Comparison of ENCODE assay signal across 1 cellular context in genomic region chr11:14764213-14764898, GRCh38.
TF ChIP-seq lines count a peak whose summit lies in the region.

No MANE protein-coding gene starts in this region.

TF ChIP-seq in K562, 482 proteins besides CTCF, POLR2A, EP300 and RAD21 (continued from another document):
- TF ChIP-seq CHD4 (IDR thresholded peaks at IDR 0.05; ENCODE audit: insufficient read depth, insufficient replicate concordance, low read depth, low read length, poor library complexity, severe bottlenecking) (peak; percentile 77), ADNP (tag; IDR thresholded peaks at IDR 0.05) (peak; percentile 62; the same call in 1 of the 2 replicates), CBX1 (IDR thresholded peaks at IDR 0.05; ENCODE audit: low read depth) (no peak), ZNF316 (IDR thresholded peaks at IDR 0.05) (0 out of 2 replicates have a peak, but pooled peaks have one; percentile 31), SMARCA5 (IDR thresholded peaks at IDR 0.05) (0 out of 2 replicates have a peak, but pooled peaks have one; percentile 8), BCOR (IDR thresholded peaks at IDR 0.05) (peak; percentile 78; the same call in 1 of the 2 replicates), ZNF384 (IDR thresholded peaks at IDR 0.05; ENCODE audit: low read depth, low read length) (peak; percentile 57; the same call in 1 of the 2 replicates), TCF7 (IDR thresholded peaks at IDR 0.05; ENCODE audit: borderline replicate concordance) (no peak)
- TF ChIP-seq, protein P1, sequence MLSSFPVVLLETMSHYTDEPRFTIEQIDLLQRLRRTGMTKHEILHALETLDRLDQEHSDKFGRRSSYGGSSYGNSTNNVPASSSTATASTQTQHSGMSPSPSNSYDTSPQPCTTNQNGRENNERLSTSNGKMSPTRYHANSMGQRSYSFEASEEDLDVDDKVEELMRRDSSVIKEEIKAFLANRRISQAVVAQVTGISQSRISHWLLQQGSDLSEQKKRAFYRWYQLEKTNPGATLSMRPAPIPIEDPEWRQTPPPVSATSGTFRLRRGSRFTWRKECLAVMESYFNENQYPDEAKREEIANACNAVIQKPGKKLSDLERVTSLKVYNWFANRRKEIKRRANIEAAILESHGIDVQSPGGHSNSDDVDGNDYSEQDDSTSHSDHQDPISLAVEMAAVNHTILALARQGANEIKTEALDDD (IDR thresholded peaks at IDR 0.05), result peak; percentile 68
